ENCODE assay signal across 16 cellular contexts in the genomic region with DNA sequence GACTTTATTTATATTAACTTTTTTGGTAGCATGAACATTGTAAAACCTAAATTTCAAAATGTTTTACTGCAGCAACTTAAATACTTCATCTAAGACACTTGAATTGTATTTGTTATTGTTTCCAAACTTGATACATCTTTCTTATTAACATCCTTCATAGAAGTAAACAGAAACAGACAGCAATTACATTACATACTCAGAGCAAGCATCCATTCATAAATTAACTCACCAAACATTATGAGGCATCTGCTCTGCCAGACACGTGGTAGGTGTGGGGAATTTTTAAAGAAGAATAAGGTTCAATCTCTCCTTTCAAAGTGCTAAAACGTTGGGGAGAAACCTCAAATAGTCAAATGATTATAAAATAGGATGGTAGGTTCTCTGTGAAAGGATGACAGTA.
"Had no signal": no experiment of that assay in that cellular context is flagged by ENCODE, and none has a peak within 500 bp of the region (broad histone marks: within the 10 kb centered on the region; RNA-seq: fewer than 3 reads in every experiment).

No MANE protein-coding gene starts in this region.

- H3K9me3 ChIP-seq: body of pancreas, ovary, sigmoid colon, thoracic aorta, upper lobe of right lung had no signal

- H3K4me1 ChIP-seq: body of pancreas, upper lobe of right lung had no signal

- H3K27ac ChIP-seq: body of pancreas, ovary, sigmoid colon, thoracic aorta, upper lobe of right lung had no signal

- H3K27me3 ChIP-seq: body of pancreas, ovary, sigmoid colon, upper lobe of right lung had no signal

- DNase-seq: activated B cell treated with CpG ODN at 0.5 μM for 24 hours; activated CD4-positive, alpha-beta T cell treated with anti-CD3 and anti-CD28 coated beads, Interleukin-2, amount 10 ng/mL, durations not matched to agents 24 days and 14 days; activated CD8-positive, alpha-beta memory T cell treated with anti-CD3 and anti-CD28 coated beads, Interleukin-2, amount 50 U/mL, for 4 hours; activated CD8-positive, alpha-beta T cell treated with anti-CD3 and anti-CD28 coated beads, Interleukin-2, amount 10 ng/mL, durations not matched to agents 7 days and 5 days; activated effector memory CD4-positive, alpha-beta T cell treated with anti-CD3 and anti-CD28 coated beads, Interleukin-2, amount 50 U/mL, for 16 hours; activated T-cell treated with anti-CD3 and anti-CD28 coated beads, Interleukin-2, amount 50 U/mL, for 48 hours; body of pancreas; cortex of kidney; effector CD8-positive, alpha-beta T cell; midbrain; ovary; sigmoid colon; stimulated activated CD4-positive, alpha-beta T cell treated with anti-CD3 and anti-CD28 coated beads, Interleukin-1b, Interleukin-23, amount 100 ng/mL, for 48 hours; upper lobe of right lung had no signal

- H3K4me3 ChIP-seq: body of pancreas, lung, ovary, sigmoid colon, thoracic aorta, upper lobe of right lung had no signal

- ATAC-seq: activated CD8-positive, alpha-beta T cell treated with anti-CD3 and anti-CD28 coated beads, Interleukin-2, amount 10 ng/mL, durations not matched to agents 7 days and 5 days; body of pancreas; upper lobe of right lung had no signal

- H3K36me3 ChIP-seq: ovary, sigmoid colon, thoracic aorta, upper lobe of right lung had no signal
